1 cellular context compared by ENCODE assay signal in the genomic region with DNA sequence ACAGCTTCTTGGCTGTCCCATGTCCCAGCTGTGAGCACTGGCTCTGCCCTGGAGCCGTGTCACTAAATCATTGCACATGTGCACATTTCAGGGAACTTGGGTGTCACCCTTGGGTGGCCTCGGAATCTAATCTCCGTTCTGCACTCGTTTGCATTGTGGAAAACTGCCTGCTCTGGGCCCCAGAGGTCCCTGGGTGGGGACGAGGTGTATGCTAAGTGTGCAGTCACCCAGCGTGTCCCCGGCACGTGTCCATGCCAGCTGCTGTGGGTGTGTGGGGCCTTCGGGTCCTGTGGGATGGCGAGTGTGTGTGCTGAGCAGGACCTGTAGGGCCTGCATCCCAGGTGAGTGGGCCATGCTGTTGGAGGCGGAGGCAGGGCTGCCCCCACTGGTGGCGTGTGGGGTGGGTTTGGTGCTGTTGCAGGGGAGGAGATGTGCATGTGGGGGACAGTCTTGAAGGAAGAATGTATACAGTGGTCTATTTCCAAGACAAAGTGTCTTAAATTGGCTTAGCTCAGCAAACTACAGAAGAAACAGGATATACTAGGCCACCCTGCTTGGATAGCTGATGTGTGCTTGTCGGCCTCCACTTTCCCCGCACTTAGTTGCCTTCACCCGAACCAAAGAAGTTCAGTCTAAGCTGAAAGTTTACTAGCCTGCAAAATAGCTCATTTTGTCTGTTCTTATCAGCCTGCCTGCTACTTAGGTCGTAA.
TF ChIP-seq lines count a peak whose summit lies in the region.

No MANE protein-coding gene starts in this region.

TF ChIP-seq in K562, 482 proteins besides CTCF, POLR2A, EP300 and RAD21 (continued from another document and continues in another):
- TF ChIP-seq, protein P1, sequence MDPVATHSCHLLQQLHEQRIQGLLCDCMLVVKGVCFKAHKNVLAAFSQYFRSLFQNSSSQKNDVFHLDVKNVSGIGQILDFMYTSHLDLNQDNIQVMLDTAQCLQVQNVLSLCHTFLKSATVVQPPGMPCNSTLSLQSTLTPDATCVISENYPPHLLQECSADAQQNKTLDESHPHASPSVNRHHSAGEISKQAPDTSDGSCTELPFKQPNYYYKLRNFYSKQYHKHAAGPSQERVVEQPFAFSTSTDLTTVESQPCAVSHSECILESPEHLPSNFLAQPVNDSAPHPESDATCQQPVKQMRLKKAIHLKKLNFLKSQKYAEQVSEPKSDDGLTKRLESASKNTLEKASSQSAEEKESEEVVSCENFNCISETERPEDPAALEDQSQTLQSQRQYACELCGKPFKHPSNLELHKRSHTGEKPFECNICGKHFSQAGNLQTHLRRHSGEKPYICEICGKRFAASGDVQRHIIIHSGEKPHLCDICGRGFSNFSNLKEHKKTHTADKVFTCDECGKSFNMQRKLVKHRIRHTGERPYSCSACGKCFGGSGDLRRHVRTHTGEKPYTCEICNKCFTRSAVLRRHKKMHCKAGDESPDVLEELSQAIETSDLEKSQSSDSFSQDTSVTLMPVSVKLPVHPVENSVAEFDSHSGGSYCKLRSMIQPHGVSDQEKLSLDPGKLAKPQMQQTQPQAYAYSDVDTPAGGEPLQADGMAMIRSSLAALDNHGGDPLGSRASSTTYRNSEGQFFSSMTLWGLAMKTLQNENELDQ (CRISPR knock-in tag; IDR thresholded peaks at IDR 0.05; ENCODE audit: borderline replicate concordance) = no peak
- TF ChIP-seq MEIS2 (IDR thresholded peaks at IDR 0.05; ENCODE audit: partially characterized antibody) = peak; percentile 82
- TF ChIP-seq TFAM (CRISPR knock-in tag; conservative IDR thresholded peaks at IDR 0.05) = no peak
- TF ChIP-seq XRCC5 (IDR thresholded peaks at IDR 0.05; ENCODE audit: low read depth, low read length) = no peak
- no peak for TF ChIP-seq ZFP1 (CRISPR knock-in tag; IDR thresholded peaks at IDR 0.05)
- peak; percentile 100 for TF ChIP-seq WHSC1 (IDR thresholded peaks at IDR 0.05; ENCODE audit: low read length)
- TF ChIP-seq, protein P2, sequence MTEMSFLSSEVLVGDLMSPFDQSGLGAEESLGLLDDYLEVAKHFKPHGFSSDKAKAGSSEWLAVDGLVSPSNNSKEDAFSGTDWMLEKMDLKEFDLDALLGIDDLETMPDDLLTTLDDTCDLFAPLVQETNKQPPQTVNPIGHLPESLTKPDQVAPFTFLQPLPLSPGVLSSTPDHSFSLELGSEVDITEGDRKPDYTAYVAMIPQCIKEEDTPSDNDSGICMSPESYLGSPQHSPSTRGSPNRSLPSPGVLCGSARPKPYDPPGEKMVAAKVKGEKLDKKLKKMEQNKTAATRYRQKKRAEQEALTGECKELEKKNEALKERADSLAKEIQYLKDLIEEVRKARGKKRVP (CRISPR knock-in tag; IDR thresholded peaks at IDR 0.05) = no peak
- TF ChIP-seq, protein P3, sequence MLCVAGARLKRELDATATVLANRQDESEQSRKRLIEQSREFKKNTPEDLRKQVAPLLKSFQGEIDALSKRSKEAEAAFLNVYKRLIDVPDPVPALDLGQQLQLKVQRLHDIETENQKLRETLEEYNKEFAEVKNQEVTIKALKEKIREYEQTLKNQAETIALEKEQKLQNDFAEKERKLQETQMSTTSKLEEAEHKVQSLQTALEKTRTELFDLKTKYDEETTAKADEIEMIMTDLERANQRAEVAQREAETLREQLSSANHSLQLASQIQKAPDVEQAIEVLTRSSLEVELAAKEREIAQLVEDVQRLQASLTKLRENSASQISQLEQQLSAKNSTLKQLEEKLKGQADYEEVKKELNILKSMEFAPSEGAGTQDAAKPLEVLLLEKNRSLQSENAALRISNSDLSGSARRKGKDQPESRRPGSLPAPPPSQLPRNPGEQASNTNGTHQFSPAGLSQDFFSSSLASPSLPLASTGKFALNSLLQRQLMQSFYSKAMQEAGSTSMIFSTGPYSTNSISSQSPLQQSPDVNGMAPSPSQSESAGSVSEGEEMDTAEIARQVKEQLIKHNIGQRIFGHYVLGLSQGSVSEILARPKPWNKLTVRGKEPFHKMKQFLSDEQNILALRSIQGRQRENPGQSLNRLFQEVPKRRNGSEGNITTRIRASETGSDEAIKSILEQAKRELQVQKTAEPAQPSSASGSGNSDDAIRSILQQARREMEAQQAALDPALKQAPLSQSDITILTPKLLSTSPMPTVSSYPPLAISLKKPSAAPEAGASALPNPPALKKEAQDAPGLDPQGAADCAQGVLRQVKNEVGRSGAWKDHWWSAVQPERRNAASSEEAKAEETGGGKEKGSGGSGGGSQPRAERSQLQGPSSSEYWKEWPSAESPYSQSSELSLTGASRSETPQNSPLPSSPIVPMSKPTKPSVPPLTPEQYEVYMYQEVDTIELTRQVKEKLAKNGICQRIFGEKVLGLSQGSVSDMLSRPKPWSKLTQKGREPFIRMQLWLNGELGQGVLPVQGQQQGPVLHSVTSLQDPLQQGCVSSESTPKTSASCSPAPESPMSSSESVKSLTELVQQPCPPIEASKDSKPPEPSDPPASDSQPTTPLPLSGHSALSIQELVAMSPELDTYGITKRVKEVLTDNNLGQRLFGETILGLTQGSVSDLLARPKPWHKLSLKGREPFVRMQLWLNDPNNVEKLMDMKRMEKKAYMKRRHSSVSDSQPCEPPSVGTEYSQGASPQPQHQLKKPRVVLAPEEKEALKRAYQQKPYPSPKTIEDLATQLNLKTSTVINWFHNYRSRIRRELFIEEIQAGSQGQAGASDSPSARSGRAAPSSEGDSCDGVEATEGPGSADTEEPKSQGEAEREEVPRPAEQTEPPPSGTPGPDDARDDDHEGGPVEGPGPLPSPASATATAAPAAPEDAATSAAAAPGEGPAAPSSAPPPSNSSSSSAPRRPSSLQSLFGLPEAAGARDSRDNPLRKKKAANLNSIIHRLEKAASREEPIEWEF (CRISPR knock-in tag; IDR thresholded peaks at IDR 0.05) = no peak
- TF ChIP-seq SUPT5H (IDR thresholded peaks at IDR 0.05) = peak; percentile 48
- peak; percentile 20; the same call in 1 of the 2 replicates for TF ChIP-seq SMAD4 (CRISPR knock-in tag; conservative IDR thresholded peaks at IDR 0.05)
- no peak for TF ChIP-seq TCF3 (CRISPR knock-in tag; IDR thresholded peaks at IDR 0.05)
- TF ChIP-seq ZNF282 (CRISPR knock-in tag; IDR thresholded peaks at IDR 0.05) = no peak
- TF ChIP-seq EGR1 (conservative IDR thresholded peaks at IDR 0.05) = no peak
- TF ChIP-seq, protein P4, sequence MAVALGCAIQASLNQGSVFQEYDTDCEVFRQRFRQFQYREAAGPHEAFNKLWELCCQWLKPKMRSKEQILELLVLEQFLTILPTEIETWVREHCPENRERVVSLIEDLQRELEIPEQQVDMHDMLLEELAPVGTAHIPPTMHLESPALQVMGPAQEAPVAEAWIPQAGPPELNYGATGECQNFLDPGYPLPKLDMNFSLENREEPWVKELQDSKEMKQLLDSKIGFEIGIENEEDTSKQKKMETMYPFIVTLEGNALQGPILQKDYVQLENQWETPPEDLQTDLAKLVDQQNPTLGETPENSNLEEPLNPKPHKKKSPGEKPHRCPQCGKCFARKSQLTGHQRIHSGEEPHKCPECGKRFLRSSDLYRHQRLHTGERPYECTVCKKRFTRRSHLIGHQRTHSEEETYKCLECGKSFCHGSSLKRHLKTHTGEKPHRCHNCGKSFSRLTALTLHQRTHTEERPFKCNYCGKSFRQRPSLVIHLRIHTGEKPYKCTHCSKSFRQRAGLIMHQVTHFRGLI (CRISPR knock-in tag; IDR thresholded peaks at IDR 0.05) = no peak
- no peak for TF ChIP-seq ZNF584 (CRISPR knock-in tag; IDR thresholded peaks at IDR 0.05; ENCODE audit: low read depth)
- TF ChIP-seq CBX3 (IDR thresholded peaks at IDR 0.05; ENCODE audit: borderline replicate concordance in 1 of 2, low read length in 2 of 2) = 0 out of 3 replicates have a peak, but pooled peaks of 1 of the 2 experiments have one; percentile 24
- TF ChIP-seq NFYB (IDR thresholded peaks at IDR 0.05; ENCODE audit: extremely low read depth, insufficient read length) = no peak
- TF ChIP-seq, protein P5, sequence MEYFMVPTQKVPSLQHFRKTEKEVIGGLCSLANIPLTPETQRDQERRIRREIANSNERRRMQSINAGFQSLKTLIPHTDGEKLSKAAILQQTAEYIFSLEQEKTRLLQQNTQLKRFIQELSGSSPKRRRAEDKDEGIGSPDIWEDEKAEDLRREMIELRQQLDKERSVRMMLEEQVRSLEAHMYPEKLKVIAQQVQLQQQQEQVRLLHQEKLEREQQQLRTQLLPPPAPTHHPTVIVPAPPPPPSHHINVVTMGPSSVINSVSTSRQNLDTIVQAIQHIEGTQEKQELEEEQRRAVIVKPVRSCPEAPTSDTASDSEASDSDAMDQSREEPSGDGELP (CRISPR knock-in tag; IDR thresholded peaks at IDR 0.05; ENCODE audit: borderline replicate concordance) = no peak
- no peak for TF ChIP-seq TAF9B (IDR thresholded peaks at IDR 0.05; ENCODE audit: partially characterized antibody)
- TF ChIP-seq RFX5 (IDR thresholded peaks at IDR 0.05; ENCODE audit: low read depth, low read length) = no peak
- TF ChIP-seq, protein P6, sequence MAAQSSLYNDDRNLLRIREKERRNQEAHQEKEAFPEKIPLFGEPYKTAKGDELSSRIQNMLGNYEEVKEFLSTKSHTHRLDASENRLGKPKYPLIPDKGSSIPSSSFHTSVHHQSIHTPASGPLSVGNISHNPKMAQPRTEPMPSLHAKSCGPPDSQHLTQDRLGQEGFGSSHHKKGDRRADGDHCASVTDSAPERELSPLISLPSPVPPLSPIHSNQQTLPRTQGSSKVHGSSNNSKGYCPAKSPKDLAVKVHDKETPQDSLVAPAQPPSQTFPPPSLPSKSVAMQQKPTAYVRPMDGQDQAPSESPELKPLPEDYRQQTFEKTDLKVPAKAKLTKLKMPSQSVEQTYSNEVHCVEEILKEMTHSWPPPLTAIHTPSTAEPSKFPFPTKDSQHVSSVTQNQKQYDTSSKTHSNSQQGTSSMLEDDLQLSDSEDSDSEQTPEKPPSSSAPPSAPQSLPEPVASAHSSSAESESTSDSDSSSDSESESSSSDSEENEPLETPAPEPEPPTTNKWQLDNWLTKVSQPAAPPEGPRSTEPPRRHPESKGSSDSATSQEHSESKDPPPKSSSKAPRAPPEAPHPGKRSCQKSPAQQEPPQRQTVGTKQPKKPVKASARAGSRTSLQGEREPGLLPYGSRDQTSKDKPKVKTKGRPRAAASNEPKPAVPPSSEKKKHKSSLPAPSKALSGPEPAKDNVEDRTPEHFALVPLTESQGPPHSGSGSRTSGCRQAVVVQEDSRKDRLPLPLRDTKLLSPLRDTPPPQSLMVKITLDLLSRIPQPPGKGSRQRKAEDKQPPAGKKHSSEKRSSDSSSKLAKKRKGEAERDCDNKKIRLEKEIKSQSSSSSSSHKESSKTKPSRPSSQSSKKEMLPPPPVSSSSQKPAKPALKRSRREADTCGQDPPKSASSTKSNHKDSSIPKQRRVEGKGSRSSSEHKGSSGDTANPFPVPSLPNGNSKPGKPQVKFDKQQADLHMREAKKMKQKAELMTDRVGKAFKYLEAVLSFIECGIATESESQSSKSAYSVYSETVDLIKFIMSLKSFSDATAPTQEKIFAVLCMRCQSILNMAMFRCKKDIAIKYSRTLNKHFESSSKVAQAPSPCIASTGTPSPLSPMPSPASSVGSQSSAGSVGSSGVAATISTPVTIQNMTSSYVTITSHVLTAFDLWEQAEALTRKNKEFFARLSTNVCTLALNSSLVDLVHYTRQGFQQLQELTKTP (IDR thresholded peaks at IDR 0.05; ENCODE audit: low read depth in 1 of 2, partially characterized antibody in 2 of 2) = no peak
- TF ChIP-seq, protein P7, sequence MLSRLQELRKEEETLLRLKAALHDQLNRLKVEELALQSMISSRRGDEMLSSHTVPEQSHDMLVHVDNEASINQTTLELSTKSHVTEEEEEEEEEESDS (CRISPR knock-in tag; IDR thresholded peaks at IDR 0.05) = 0 out of 2 replicates have a peak, but pooled peaks have one; percentile 3
- TF ChIP-seq ARID1B (IDR thresholded peaks at IDR 0.05) = peak; percentile 76
- TF ChIP-seq SP1 (CRISPR knock-in tag; IDR thresholded peaks at IDR 0.05) = no peak
- TF ChIP-seq ZC3H4 (CRISPR knock-in tag; IDR thresholded peaks at IDR 0.05; ENCODE audit: borderline replicate concordance) = no peak
- TF ChIP-seq TCF7 (IDR thresholded peaks at IDR 0.05; ENCODE audit: borderline replicate concordance) = no peak
- no peak for TF ChIP-seq ZNF143 (CRISPR knock-in tag; IDR thresholded peaks at IDR 0.05)
- no peak for TF ChIP-seq MCM3 (IDR thresholded peaks at IDR 0.05)
- no peak for TF ChIP-seq HOXB6 (CRISPR knock-in tag; IDR thresholded peaks at IDR 0.05; ENCODE audit: borderline replicate concordance)
- TF ChIP-seq, protein P8, sequence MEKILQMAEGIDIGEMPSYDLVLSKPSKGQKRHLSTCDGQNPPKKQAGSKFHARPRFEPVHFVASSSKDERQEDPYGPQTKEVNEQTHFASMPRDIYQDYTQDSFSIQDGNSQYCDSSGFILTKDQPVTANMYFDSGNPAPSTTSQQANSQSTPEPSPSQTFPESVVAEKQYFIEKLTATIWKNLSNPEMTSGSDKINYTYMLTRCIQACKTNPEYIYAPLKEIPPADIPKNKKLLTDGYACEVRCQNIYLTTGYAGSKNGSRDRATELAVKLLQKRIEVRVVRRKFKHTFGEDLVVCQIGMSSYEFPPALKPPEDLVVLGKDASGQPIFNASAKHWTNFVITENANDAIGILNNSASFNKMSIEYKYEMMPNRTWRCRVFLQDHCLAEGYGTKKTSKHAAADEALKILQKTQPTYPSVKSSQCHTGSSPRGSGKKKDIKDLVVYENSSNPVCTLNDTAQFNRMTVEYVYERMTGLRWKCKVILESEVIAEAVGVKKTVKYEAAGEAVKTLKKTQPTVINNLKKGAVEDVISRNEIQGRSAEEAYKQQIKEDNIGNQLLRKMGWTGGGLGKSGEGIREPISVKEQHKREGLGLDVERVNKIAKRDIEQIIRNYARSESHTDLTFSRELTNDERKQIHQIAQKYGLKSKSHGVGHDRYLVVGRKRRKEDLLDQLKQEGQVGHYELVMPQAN (IDR thresholded peaks at IDR 0.05; ENCODE audit: borderline replicate concordance) = peak; percentile 58; the same call in 1 of the 2 replicates
- no peak for TF ChIP-seq ZNF12 (CRISPR knock-in tag; IDR thresholded peaks at IDR 0.05)
- TF ChIP-seq TBP (optimal IDR thresholded peaks at IDR 0.05; ENCODE audit: low read depth, low read length) = peak; percentile 10
- TF ChIP-seq FOXJ3 (CRISPR knock-in tag; IDR thresholded peaks at IDR 0.05) = no peak
- TF ChIP-seq RHOXF2B (CRISPR knock-in tag; conservative IDR thresholded peaks at IDR 0.05) = no peak
- TF ChIP-seq RAD51 (IDR thresholded peaks at IDR 0.05; ENCODE audit: borderline replicate concordance, low read depth) = peak; percentile 15; the same call in 1 of the 2 replicates
- no peak for TF ChIP-seq ZNF24 (IDR thresholded peaks at IDR 0.05)
- no peak; the same call in 1 of the 2 replicates for TF ChIP-seq HDGF (IDR thresholded peaks at IDR 0.05)
- no peak; the same call in 1 of the 2 replicates for TF ChIP-seq C11orf30 (IDR thresholded peaks at IDR 0.05; ENCODE audit: low read depth)
- TF ChIP-seq NCOA6 (IDR thresholded peaks at IDR 0.05) = no peak
- TF ChIP-seq ZNF57 (CRISPR knock-in tag; IDR thresholded peaks at IDR 0.05) = no peak
- no peak for TF ChIP-seq MYBL2 (IDR thresholded peaks at IDR 0.05; ENCODE audit: low read depth)
- no peak for TF ChIP-seq MYBL2 (CRISPR knock-in tag; IDR thresholded peaks at IDR 0.05; ENCODE audit: borderline replicate concordance)
- peak; percentile 7 to 37; a peak in 2 of 4 replicates for TF ChIP-seq FOXK2 (conservative IDR thresholded peaks at IDR 0.05 in 1 of 2, IDR thresholded peaks at IDR 0.05 in 1 of 2; ENCODE audit: low read depth in 2 of 2)
- TF ChIP-seq ZNF699 (CRISPR knock-in tag; IDR thresholded peaks at IDR 0.05; ENCODE audit: insufficient replicate concordance) = no peak
- TF ChIP-seq SREBF1 (IDR thresholded peaks at IDR 0.05; ENCODE audit: borderline replicate concordance, low read depth, low read length) = no peak
- TF ChIP-seq HNRNPL (IDR thresholded peaks at IDR 0.05; ENCODE audit: low read depth, low read length) = no peak
